ENCODE assay signal across 9 cellular contexts in the genomic region with DNA sequence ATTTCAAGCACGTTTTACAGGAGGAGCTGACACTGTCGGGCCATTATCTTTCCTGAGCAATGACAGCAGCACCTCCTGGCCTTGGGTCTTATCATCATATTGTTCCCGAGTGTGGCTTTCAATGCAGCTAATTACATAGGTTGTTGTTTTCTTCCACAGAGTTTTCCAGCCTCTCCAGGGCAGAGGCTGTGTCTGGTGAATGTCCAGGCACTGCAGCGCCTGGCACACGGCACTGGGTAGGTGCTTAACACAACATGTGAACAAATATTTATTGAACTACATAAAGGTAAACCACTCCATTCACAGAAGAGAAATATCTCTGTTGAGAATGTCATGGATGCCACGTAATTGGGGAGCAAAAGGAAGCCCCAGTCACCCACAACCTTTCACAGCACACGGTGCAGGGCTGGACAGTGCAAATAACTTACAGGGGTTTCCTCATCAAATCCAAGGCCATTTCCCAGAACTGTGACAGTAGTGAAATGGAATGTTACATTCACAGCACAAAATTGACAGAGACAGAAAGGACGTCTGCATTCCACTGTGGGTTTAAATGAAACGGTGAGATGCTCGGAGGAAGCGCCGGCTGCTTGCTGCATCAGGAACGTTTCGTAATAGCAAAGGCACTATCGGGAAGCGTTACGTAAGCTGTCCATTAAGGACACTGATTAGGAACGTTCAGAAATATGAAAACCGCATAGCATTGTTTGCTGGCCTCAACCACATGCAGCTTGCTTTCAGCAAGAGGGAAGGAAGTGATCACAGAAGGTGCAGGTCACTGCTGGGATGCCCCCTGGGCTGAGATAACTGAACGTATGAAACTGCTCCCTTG. TPM values are rescaled to one million over a fixed set of nuclear protein-coding genes. Genes with fewer than 3 reads are reported as not detected.
A peak's percentile ranks its signal among the peaks of the same experiment; 100 is the strongest.
DNase-seq lines count a peak whose midpoint lies in the region; ATAC-seq and TF ChIP-seq lines count a peak whose summit lies in the region.
"Had no signal": no experiment of that assay in that cellular context is flagged by ENCODE, and none has a peak within 500 bp of the region (broad histone marks: within the 10 kb centered on the region; RNA-seq: fewer than 3 reads in every experiment).

No MANE protein-coding gene starts in this region.

- H3K4me3 ChIP-seq in neutrophil (ENCODE audit: low read depth in 1 of 2, low read length in 1 of 2): peak overlapping the region; percentile 60 to 63
- H3K4me3 ChIP-seq: ascending aorta had no signal

- no peaks in the 10 kb centered on the region for H3K9me3 ChIP-seq in neutrophil
- H3K9me3 ChIP-seq: ascending aorta had no signal

- no peaks in the 10 kb centered on the region for H3K9me3 Mint-ChIP-seq in dendritic cell treated with granulocyte-macrophage colony-stimulating factor and Interleukin-4, amounts not matched to agents 40 ng/mL and 50 ng/mL, for 4 days
- no peaks in the 10 kb centered on the region for H3K9me3 Mint-ChIP-seq in activated CD4-positive, alpha-beta memory T cell treated with anti-CD3 and anti-CD28 coated beads for 36 hours

- intact Hi-C loops in dendritic cell treated with granulocyte-macrophage colony-stimulating factor and Interleukin-4, amounts not matched to agents 40 ng/mL and 50 ng/mL, for 4 days (cut with micrococcal nuclease): loop anchor here (10.0 kb wide), 2 partner anchors 163 to 193 kb away; a partner anchor contains a TSS
- intact Hi-C loops in activated CD4-positive, alpha-beta memory T cell treated with anti-CD3 and anti-CD28 coated beads for 36 hours (cut with micrococcal nuclease): no loop called here

- H3K4me1 ChIP-seq in neutrophil (ENCODE audit: control insufficient read depth in 1 of 2, insufficient read depth in 1 of 2, low read depth in 1 of 2, low read length in 1 of 2): peaks cover 67 to 79% of the 10 kb centered on the region in 2 experiments
- H3K4me1 ChIP-seq: ascending aorta had no signal

- H3K4me3 Mint-ChIP-seq in dendritic cell treated with granulocyte-macrophage colony-stimulating factor and Interleukin-4, amounts not matched to agents 40 ng/mL and 50 ng/mL, for 4 days: peak overlapping the region; percentile 21
- no peak overlapping the region for H3K4me3 Mint-ChIP-seq in activated CD4-positive, alpha-beta memory T cell treated with anti-CD3 and anti-CD28 coated beads for 36 hours

- no peaks in the 10 kb centered on the region for H3K36me3 Mint-ChIP-seq in dendritic cell treated with granulocyte-macrophage colony-stimulating factor and Interleukin-4, amounts not matched to agents 40 ng/mL and 50 ng/mL, for 4 days (ENCODE audit: low read depth)
- no peaks in the 10 kb centered on the region for H3K36me3 Mint-ChIP-seq in activated CD4-positive, alpha-beta memory T cell treated with anti-CD3 and anti-CD28 coated beads for 36 hours

- peak overlapping the region; percentile 70 for H3K27ac Mint-ChIP-seq in dendritic cell treated with granulocyte-macrophage colony-stimulating factor and Interleukin-4, amounts not matched to agents 40 ng/mL and 50 ng/mL, for 4 days
- no peak overlapping the region for H3K27ac Mint-ChIP-seq in activated CD4-positive, alpha-beta memory T cell treated with anti-CD3 and anti-CD28 coated beads for 36 hours

- POLR2A ChIA-PET in activated CD4-positive, alpha-beta memory T cell treated with anti-CD3 and anti-CD28 coated beads for 36 hours (lab: Charles Lee): no interaction called here

- peaks cover 66% of the 10 kb centered on the region for H3K4me1 Mint-ChIP-seq in dendritic cell treated with granulocyte-macrophage colony-stimulating factor and Interleukin-4, amounts not matched to agents 40 ng/mL and 50 ng/mL, for 4 days (ENCODE audit: low read depth)
- peaks cover 7% of the 10 kb centered on the region for H3K4me1 Mint-ChIP-seq in activated CD4-positive, alpha-beta memory T cell treated with anti-CD3 and anti-CD28 coated beads for 36 hours (ENCODE audit: low read depth)

- H3K36me3 ChIP-seq in neutrophil: no peaks in the 10 kb centered on the region
- H3K36me3 ChIP-seq: ascending aorta had no signal

- no peak for TF ChIP-seq CTCF in neutrophil (IDR thresholded peaks at IDR 0.05)

- peaks cover 76% of the 10 kb centered on the region for H3K27me3 Mint-ChIP-seq in dendritic cell treated with granulocyte-macrophage colony-stimulating factor and Interleukin-4, amounts not matched to agents 40 ng/mL and 50 ng/mL, for 4 days
- peaks cover 62% of the 10 kb centered on the region for H3K27me3 Mint-ChIP-seq in activated CD4-positive, alpha-beta memory T cell treated with anti-CD3 and anti-CD28 coated beads for 36 hours

- peaks cover 57% of the 10 kb centered on the region for H3K27me3 ChIP-seq in neutrophil

- ATAC-seq in GM21825 (IDR thresholded peaks at IDR 0.05; ENCODE audit: unreplicated experiment): no peak
- no peak for ATAC-seq in GM21367 (IDR thresholded peaks at IDR 0.05; ENCODE audit: unreplicated experiment)

- CTCF ChIA-PET in activated CD4-positive, alpha-beta memory T cell treated with anti-CD3 and anti-CD28 coated beads for 36 hours (lab: Charles Lee): no interaction called here

- H3K27ac ChIP-seq in neutrophil: peak overlapping the region; percentile 79
- H3K27ac ChIP-seq: ascending aorta had no signal

- DNase-seq in DMS153 treated with DMSO at 0.1 percent for 48 hours (lab: John Stamatoyannopoulos, UW; ENCODE audit: unreplicated experiment): peak; percentile 28
- peak; percentile 68 for DNase-seq in NCI-H748 (lab: John Stamatoyannopoulos, UW; ENCODE audit: unreplicated experiment)
- DNase-seq in central memory CD4-positive, alpha-beta T cell: no peak
- DNase-seq in activated CD4-positive, alpha-beta memory T cell treated with anti-CD3 and anti-CD28 coated beads for 36 hours: no peak

RNA-seq across cellular contexts. Expression of a gene that starts 6.4 kb away (rescaled TPM):
- total RNA-seq in activated CD4-positive, alpha-beta memory T cell treated with anti-CD3 and anti-CD28 coated beads for 36 hours: not detected
- total RNA-seq: ascending aorta had no signal

Comparison
In these comparisons a context has a peak if more than half of its experiments do, and no peak if none do; other contexts are left out.
1. DNase-seq: peak in DMS153 treated with DMSO at 0.1 percent for 48 hours (single experiment) and NCI-H748 (single experiment); none in central memory CD4-positive, alpha-beta T cell (single experiment) and activated CD4-positive, alpha-beta memory T cell treated with anti-CD3 and anti-CD28 coated beads for 36 hours (single experiment).